Comparison of ENCODE assay signal across 1 cellular context in the genomic region with DNA sequence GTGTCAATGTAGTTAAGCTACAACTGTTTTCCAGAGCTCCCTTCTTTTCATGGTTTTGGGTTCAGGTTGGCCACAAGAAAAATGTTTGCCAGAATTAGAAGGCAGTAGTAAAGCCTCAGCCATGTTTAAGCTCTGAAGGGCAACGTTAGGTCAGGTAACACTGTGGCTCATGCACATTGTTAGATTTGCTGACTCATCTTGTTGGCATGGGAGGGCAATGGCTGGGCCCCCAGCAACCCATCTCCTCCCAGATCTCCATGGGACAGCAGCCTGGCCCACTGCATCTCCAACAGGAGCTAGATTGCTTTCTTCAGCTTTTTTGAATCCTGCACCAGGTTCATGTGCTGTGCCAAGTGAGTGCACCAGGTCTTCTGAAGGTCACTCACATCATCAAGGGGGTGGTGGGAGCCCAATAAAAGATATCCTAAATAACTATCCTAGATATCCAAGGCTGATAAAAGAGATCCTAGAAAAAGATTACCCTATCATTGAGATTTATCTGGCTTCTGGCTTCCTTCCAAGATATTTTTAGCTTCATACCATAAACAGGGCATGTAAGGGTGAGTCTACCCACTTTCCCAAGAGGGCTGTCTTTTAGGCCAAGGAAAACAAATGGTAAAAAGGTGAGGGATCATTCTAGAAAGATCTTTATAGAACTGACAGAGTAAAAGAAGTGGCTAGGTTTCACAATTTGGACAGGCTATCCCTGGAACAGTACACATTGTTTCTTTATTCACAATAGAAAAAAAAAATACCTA.
TF ChIP-seq lines count a peak whose summit lies in the region.

No MANE protein-coding gene starts in this region.

TF ChIP-seq in WTC11, 78 proteins besides CTCF, POLR2A, EP300 and RAD21 (continued from another document):
- TF ChIP-seq, protein P1, sequence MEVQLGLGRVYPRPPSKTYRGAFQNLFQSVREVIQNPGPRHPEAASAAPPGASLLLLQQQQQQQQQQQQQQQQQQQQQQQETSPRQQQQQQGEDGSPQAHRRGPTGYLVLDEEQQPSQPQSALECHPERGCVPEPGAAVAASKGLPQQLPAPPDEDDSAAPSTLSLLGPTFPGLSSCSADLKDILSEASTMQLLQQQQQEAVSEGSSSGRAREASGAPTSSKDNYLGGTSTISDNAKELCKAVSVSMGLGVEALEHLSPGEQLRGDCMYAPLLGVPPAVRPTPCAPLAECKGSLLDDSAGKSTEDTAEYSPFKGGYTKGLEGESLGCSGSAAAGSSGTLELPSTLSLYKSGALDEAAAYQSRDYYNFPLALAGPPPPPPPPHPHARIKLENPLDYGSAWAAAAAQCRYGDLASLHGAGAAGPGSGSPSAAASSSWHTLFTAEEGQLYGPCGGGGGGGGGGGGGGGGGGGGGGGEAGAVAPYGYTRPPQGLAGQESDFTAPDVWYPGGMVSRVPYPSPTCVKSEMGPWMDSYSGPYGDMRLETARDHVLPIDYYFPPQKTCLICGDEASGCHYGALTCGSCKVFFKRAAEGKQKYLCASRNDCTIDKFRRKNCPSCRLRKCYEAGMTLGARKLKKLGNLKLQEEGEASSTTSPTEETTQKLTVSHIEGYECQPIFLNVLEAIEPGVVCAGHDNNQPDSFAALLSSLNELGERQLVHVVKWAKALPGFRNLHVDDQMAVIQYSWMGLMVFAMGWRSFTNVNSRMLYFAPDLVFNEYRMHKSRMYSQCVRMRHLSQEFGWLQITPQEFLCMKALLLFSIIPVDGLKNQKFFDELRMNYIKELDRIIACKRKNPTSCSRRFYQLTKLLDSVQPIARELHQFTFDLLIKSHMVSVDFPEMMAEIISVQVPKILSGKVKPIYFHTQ (CRISPR knock-in tag; IDR thresholded peaks at IDR 0.05) = no peak
- TF ChIP-seq, protein P2, sequence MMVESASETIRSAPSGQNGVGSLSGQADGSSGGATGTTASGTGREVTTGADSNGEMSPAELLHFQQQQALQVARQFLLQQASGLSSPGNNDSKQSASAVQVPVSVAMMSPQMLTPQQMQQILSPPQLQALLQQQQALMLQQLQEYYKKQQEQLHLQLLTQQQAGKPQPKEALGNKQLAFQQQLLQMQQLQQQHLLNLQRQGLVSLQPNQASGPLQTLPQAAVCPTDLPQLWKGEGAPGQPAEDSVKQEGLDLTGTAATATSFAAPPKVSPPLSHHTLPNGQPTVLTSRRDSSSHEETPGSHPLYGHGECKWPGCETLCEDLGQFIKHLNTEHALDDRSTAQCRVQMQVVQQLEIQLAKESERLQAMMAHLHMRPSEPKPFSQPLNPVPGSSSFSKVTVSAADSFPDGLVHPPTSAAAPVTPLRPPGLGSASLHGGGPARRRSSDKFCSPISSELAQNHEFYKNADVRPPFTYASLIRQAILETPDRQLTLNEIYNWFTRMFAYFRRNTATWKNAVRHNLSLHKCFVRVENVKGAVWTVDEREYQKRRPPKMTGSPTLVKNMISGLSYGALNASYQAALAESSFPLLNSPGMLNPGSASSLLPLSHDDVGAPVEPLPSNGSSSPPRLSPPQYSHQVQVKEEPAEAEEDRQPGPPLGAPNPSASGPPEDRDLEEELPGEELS (CRISPR knock-in tag; IDR thresholded peaks at IDR 0.05) = no peak
- TF ChIP-seq CREM (CRISPR knock-in tag; IDR thresholded peaks at IDR 0.05) = no peak
- TF ChIP-seq, protein P3, sequence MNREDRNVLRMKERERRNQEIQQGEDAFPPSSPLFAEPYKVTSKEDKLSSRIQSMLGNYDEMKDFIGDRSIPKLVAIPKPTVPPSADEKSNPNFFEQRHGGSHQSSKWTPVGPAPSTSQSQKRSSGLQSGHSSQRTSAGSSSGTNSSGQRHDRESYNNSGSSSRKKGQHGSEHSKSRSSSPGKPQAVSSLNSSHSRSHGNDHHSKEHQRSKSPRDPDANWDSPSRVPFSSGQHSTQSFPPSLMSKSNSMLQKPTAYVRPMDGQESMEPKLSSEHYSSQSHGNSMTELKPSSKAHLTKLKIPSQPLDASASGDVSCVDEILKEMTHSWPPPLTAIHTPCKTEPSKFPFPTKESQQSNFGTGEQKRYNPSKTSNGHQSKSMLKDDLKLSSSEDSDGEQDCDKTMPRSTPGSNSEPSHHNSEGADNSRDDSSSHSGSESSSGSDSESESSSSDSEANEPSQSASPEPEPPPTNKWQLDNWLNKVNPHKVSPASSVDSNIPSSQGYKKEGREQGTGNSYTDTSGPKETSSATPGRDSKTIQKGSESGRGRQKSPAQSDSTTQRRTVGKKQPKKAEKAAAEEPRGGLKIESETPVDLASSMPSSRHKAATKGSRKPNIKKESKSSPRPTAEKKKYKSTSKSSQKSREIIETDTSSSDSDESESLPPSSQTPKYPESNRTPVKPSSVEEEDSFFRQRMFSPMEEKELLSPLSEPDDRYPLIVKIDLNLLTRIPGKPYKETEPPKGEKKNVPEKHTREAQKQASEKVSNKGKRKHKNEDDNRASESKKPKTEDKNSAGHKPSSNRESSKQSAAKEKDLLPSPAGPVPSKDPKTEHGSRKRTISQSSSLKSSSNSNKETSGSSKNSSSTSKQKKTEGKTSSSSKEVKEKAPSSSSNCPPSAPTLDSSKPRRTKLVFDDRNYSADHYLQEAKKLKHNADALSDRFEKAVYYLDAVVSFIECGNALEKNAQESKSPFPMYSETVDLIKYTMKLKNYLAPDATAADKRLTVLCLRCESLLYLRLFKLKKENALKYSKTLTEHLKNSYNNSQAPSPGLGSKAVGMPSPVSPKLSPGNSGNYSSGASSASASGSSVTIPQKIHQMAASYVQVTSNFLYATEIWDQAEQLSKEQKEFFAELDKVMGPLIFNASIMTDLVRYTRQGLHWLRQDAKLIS (CRISPR knock-in tag; IDR thresholded peaks at IDR 0.05; ENCODE audit: borderline replicate concordance) = no peak
- TF ChIP-seq, protein P4, sequence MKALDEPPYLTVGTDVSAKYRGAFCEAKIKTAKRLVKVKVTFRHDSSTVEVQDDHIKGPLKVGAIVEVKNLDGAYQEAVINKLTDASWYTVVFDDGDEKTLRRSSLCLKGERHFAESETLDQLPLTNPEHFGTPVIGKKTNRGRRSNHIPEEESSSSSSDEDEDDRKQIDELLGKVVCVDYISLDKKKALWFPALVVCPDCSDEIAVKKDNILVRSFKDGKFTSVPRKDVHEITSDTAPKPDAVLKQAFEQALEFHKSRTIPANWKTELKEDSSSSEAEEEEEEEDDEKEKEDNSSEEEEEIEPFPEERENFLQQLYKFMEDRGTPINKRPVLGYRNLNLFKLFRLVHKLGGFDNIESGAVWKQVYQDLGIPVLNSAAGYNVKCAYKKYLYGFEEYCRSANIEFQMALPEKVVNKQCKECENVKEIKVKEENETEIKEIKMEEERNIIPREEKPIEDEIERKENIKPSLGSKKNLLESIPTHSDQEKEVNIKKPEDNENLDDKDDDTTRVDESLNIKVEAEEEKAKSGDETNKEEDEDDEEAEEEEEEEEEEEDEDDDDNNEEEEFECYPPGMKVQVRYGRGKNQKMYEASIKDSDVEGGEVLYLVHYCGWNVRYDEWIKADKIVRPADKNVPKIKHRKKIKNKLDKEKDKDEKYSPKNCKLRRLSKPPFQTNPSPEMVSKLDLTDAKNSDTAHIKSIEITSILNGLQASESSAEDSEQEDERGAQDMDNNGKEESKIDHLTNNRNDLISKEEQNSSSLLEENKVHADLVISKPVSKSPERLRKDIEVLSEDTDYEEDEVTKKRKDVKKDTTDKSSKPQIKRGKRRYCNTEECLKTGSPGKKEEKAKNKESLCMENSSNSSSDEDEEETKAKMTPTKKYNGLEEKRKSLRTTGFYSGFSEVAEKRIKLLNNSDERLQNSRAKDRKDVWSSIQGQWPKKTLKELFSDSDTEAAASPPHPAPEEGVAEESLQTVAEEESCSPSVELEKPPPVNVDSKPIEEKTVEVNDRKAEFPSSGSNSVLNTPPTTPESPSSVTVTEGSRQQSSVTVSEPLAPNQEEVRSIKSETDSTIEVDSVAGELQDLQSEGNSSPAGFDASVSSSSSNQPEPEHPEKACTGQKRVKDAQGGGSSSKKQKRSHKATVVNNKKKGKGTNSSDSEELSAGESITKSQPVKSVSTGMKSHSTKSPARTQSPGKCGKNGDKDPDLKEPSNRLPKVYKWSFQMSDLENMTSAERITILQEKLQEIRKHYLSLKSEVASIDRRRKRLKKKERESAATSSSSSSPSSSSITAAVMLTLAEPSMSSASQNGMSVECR (CRISPR knock-in tag; IDR thresholded peaks at IDR 0.05; ENCODE audit: borderline replicate concordance) = no peak
- TF ChIP-seq, protein P5, sequence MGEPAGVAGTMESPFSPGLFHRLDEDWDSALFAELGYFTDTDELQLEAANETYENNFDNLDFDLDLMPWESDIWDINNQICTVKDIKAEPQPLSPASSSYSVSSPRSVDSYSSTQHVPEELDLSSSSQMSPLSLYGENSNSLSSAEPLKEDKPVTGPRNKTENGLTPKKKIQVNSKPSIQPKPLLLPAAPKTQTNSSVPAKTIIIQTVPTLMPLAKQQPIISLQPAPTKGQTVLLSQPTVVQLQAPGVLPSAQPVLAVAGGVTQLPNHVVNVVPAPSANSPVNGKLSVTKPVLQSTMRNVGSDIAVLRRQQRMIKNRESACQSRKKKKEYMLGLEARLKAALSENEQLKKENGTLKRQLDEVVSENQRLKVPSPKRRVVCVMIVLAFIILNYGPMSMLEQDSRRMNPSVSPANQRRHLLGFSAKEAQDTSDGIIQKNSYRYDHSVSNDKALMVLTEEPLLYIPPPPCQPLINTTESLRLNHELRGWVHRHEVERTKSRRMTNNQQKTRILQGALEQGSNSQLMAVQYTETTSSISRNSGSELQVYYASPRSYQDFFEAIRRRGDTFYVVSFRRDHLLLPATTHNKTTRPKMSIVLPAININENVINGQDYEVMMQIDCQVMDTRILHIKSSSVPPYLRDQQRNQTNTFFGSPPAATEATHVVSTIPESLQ (CRISPR knock-in tag; IDR thresholded peaks at IDR 0.05) = no peak
- TF ChIP-seq, protein P6, sequence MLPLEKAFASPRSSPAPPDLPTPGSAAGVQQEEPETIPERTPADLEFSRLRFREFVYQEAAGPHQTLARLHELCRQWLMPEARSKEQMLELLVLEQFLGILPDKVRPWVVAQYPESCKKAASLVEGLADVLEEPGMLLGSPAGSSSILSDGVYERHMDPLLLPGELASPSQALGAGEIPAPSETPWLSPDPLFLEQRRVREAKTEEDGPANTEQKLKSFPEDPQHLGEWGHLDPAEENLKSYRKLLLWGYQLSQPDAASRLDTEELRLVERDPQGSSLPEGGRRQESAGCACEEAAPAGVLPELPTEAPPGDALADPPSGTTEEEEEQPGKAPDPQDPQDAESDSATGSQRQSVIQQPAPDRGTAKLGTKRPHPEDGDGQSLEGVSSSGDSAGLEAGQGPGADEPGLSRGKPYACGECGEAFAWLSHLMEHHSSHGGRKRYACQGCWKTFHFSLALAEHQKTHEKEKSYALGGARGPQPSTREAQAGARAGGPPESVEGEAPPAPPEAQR (CRISPR knock-in tag; IDR thresholded peaks at IDR 0.05) = no peak
TF ChIP-seq in WTC11: peak in this region for 0.
